14 cellular contexts compared by ENCODE assay signal in the genomic region with DNA sequence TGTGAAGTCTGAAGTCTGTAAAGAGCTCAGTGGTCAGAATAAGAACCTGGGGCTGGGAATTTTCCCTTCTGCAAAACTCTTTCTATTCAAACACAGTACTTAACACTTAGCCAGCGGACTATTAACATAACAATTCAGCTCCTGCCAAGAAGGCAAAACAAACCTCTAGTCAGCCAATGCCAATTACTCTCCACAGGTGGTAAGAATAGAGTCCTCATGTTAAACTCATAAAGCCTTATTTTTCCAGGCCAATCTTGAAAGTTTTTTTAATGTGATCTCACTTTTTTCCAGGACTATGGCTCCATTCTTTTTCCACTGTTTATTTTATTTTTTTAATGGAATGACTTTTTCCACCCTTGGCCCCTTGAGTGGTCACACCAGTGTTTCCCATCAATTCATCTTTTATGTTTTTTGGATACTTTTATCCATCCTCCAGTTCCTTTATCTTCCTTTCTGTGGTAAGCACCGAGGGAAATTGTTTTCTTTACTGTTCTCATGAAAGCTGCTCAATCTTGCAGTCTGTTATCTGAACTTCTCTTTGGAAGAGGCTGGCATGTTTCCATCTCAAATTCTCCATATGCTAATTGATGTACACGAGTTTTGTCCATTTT.
A peak's percentile ranks its signal among the peaks of the same experiment; 100 is the strongest.
DNase-seq lines count a peak whose midpoint lies in the region; ATAC-seq and TF ChIP-seq lines count a peak whose summit lies in the region.
"Had no signal": no experiment of that assay in that cellular context is flagged by ENCODE, and none has a peak within 500 bp of the region (broad histone marks: within the 10 kb centered on the region; RNA-seq: fewer than 3 reads in every experiment).

No MANE protein-coding gene starts in this region.

- DNase-seq in DMS79 (lab: John Stamatoyannopoulos, UW) (peak; percentile 43), NCI-H2107 treated with DMSO at 0.1 percent for 48 hours (lab: John Stamatoyannopoulos, UW; ENCODE audit: unreplicated experiment) (peak; percentile 86), brain microvascular endothelial cell (peak; percentile 35), left kidney (ENCODE audit: low read depth, low spot score) (peak; percentile 15), ureter (ENCODE audit: low spot score) (no peak), progenitor cell of endocrine pancreas (ENCODE audit: low spot score, unreplicated experiment) (no peak)
- DNase-seq: activated T-cell treated with anti-CD3 and anti-CD28 coated beads, Interleukin-2, amount 50 U/mL, for 4 hours; erythroblast; naive B cell; NCI-H187; SHP77 had no signal

- no peaks in the 10 kb centered on the region for H3K9me3 Mint-ChIP-seq in progenitor cell of endocrine pancreas (ENCODE audit: low read depth)
- H3K9me3 Mint-ChIP-seq: activated T-cell treated with anti-CD3 and anti-CD28 coated beads, Interleukin-2, amount 50 U/mL, for 4 hours; naive B cell had no signal

- in situ Hi-C loops in brain microvascular endothelial cell (cut with HindIII; ENCODE audit: low pct_ligation_motif_present, low sequenced_read_pairs): no loop called here

- TF ChIP-seq CTCF in brain microvascular endothelial cell (IDR thresholded peaks at IDR 0.05; ENCODE audit: low read depth, low read length, missing control alignments) (no peak), progenitor cell of endocrine pancreas (IDR thresholded peaks at IDR 0.05; ENCODE audit: unreplicated experiment) (no peak)

- no peak overlapping the region for H3K27ac ChIP-seq in brain microvascular endothelial cell

- no peak overlapping the region for H3K4me3 Mint-ChIP-seq in progenitor cell of endocrine pancreas (ENCODE audit: low read depth)
- H3K4me3 Mint-ChIP-seq: activated T-cell treated with anti-CD3 and anti-CD28 coated beads, Interleukin-2, amount 50 U/mL, for 4 hours had no signal

- no peaks in the 10 kb centered on the region for H3K4me1 Mint-ChIP-seq in progenitor cell of endocrine pancreas (ENCODE audit: low read depth)
- H3K4me1 Mint-ChIP-seq: naive B cell had no signal

- no peak overlapping the region for H3K27ac Mint-ChIP-seq in progenitor cell of endocrine pancreas
- H3K27ac Mint-ChIP-seq: naive B cell had no signal

- no peak overlapping the region for H3K4me3 ChIP-seq in brain microvascular endothelial cell (ENCODE audit: low read depth, low read length)

- H3K27me3 Mint-ChIP-seq in progenitor cell of endocrine pancreas: peaks cover 10% of the 10 kb centered on the region
- H3K27me3 Mint-ChIP-seq: naive B cell had no signal

- no peaks in the 10 kb centered on the region for H3K36me3 Mint-ChIP-seq in progenitor cell of endocrine pancreas (ENCODE audit: insufficient read depth)
- H3K36me3 Mint-ChIP-seq: naive B cell had no signal

- H3K27me3 ChIP-seq in brain microvascular endothelial cell (replicated peaks): no peaks in the 10 kb centered on the region

- no peak for ATAC-seq in GM21447 (IDR thresholded peaks at IDR 0.05; ENCODE audit: unreplicated experiment)
- ATAC-seq in HG02981 (IDR thresholded peaks at IDR 0.05; ENCODE audit: unreplicated experiment): no peak
- ATAC-seq: activated CD4-positive, CD25-positive, alpha-beta regulatory T cell treated with anti-CD3 and anti-CD28 coated beads, Interleukin-2, amount 50 U/mL, for 24 hours; activated T-cell treated with anti-CD3 and anti-CD28 coated beads, Interleukin-2, amount 50 U/mL, for 4 hours had no signal

- H3K36me3 ChIP-seq in brain microvascular endothelial cell (replicated peaks): no peaks in the 10 kb centered on the region

Comparison
In these comparisons a context has a peak if more than half of its experiments do, and no peak if none do; other contexts are left out.
1. DNase-seq: peak in DMS79 (single experiment), NCI-H2107 treated with DMSO at 0.1 percent for 48 hours (single experiment), brain microvascular endothelial cell (single experiment) and left kidney (single experiment); none in ureter (single experiment) and progenitor cell of endocrine pancreas (single experiment).